In the genomic region with DNA sequence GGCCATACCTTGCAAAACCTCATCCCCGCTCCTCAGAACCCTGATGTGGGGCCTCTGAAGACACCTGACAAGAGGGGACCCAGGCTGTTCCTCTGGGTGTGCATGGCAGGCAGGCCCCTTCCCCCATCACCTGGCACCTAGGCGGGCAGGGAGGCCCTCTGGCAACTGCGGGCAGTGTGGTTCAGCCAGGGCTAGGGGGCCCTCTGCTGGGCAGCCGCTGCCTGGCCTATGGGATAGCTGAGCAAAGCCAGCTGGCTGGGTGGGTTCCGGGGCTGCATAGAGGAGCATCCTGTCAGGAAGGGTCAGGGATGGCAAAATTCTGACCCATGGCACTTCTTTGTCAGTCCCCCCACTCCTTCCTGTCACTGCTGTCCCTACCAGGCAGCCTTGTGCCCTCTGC, we compare ENCODE assay signal across 11 cellular contexts.
DNase-seq lines count a peak whose midpoint lies in the region; ATAC-seq and TF ChIP-seq lines count a peak whose summit lies in the region.
"Had no signal": no experiment of that assay in that cellular context is flagged by ENCODE, and none has a peak within 500 bp of the region (broad histone marks: within the 10 kb centered on the region; RNA-seq: fewer than 3 reads in every experiment).

No MANE protein-coding gene starts in this region.

- no peaks in the 10 kb centered on the region for H3K36me3 Mint-ChIP-seq in activated T-cell treated with anti-CD3 and anti-CD28 coated beads, Interleukin-2, amount 50 U/mL, for 72 hours (ENCODE audit: insufficient read depth in 2 of 2)
- no peaks in the 10 kb centered on the region for H3K36me3 Mint-ChIP-seq in activated CD8-positive, alpha-beta memory T cell treated with anti-CD3 and anti-CD28 coated beads, Interleukin-2, amount 10 ng/mL, durations not matched to agents 7 days and 5 days

- no peaks in the 10 kb centered on the region for H3K9me3 ChIP-seq in SJCRH30 (replicated peaks)

- no peaks in the 10 kb centered on the region for H3K9me3 Mint-ChIP-seq in activated T-cell treated with anti-CD3 and anti-CD28 coated beads, Interleukin-2, amount 50 U/mL, for 72 hours
- no peaks in the 10 kb centered on the region for H3K9me3 Mint-ChIP-seq in activated CD8-positive, alpha-beta memory T cell treated with anti-CD3 and anti-CD28 coated beads, Interleukin-2, amount 10 ng/mL, durations not matched to agents 7 days and 5 days (ENCODE audit: low read depth)

- CTCF ChIA-PET in GM10248 (lab: Yijun Ruan, JAX), result interaction anchor here (0.8 to 5.0 kb wide), 6 partner anchors 8 to 229 kb away, joined by 3 to 44 read pairs (median 4); no protein-coding TSS in a partner anchor
- CTCF ChIA-PET in activated CD8-positive, alpha-beta memory T cell treated with anti-CD3 and anti-CD28 coated beads, Interleukin-2, amount 10 ng/mL, durations not matched to agents 7 days and 5 days (lab: Charles Lee), result interaction anchor here (1.2 kb wide), 1 partner anchor 8 kb away, joined by 3 read pairs; no protein-coding TSS in a partner anchor

- H3K4me3 ChIP-seq in SJCRH30, result no peak overlapping the region

- H3K4me1 Mint-ChIP-seq in activated T-cell treated with anti-CD3 and anti-CD28 coated beads, Interleukin-2, amount 50 U/mL, for 72 hours (ENCODE audit: low read depth), result no peaks in the 10 kb centered on the region
- no peaks in the 10 kb centered on the region for H3K4me1 Mint-ChIP-seq in activated CD8-positive, alpha-beta memory T cell treated with anti-CD3 and anti-CD28 coated beads, Interleukin-2, amount 10 ng/mL, durations not matched to agents 7 days and 5 days

- no peak overlapping the region for H3K27ac Mint-ChIP-seq in activated T-cell treated with anti-CD3 and anti-CD28 coated beads, Interleukin-2, amount 50 U/mL, for 72 hours
- H3K27ac Mint-ChIP-seq in activated CD8-positive, alpha-beta memory T cell treated with anti-CD3 and anti-CD28 coated beads, Interleukin-2, amount 10 ng/mL, durations not matched to agents 7 days and 5 days, result no peak overlapping the region

- H3K4me1 ChIP-seq in SJCRH30, result no peaks in the 10 kb centered on the region

- H3K27me3 ChIP-seq in SJCRH30, result peaks cover 3% of the 10 kb centered on the region; the same call in 1 of the 2 replicates

- H3K27ac ChIP-seq in SJCRH30, result no peak overlapping the region

- H3K4me3 Mint-ChIP-seq in activated T-cell treated with anti-CD3 and anti-CD28 coated beads, Interleukin-2, amount 50 U/mL, for 72 hours, result no peak overlapping the region
- H3K4me3 Mint-ChIP-seq in activated CD8-positive, alpha-beta memory T cell treated with anti-CD3 and anti-CD28 coated beads, Interleukin-2, amount 10 ng/mL, durations not matched to agents 7 days and 5 days, result no peak overlapping the region

- no peaks in the 10 kb centered on the region for H3K36me3 ChIP-seq in SJCRH30

- TF ChIP-seq CTCF in GM10248 (IDR thresholded peaks at IDR 0.05; ENCODE audit: control extremely low read depth, extremely low read depth, low read depth, missing control alignments), result peak; percentile 8

- ATAC-seq in activated T-cell treated with anti-CD3 and anti-CD28 coated beads, Interleukin-2, amount 50 U/mL, for 72 hours (replicated peaks in 1 of 2), result no peak
- ATAC-seq in GM19324 (IDR thresholded peaks at IDR 0.05; ENCODE audit: low FRiP score, unreplicated experiment), result no peak
- ATAC-seq in activated CD8-positive, alpha-beta memory T cell treated with anti-CD3 and anti-CD28 coated beads, Interleukin-2, amount 10 ng/mL, durations not matched to agents 7 days and 5 days, result no peak

- H3K27me3 Mint-ChIP-seq in activated T-cell treated with anti-CD3 and anti-CD28 coated beads, Interleukin-2, amount 50 U/mL, for 72 hours (ENCODE audit: low read depth), result peaks cover 8% of the 10 kb centered on the region
- peaks cover 7% of the 10 kb centered on the region for H3K27me3 Mint-ChIP-seq in activated CD8-positive, alpha-beta memory T cell treated with anti-CD3 and anti-CD28 coated beads, Interleukin-2, amount 10 ng/mL, durations not matched to agents 7 days and 5 days

- POLR2A ChIA-PET in GM10248 (lab: Yijun Ruan, JAX), result no interaction called here

- DNase-seq in AG20443 (ENCODE audit: low spot score) (peak; percentile 25), GM10248 (ENCODE audit: extremely low spot score) (no peak), SJCRH30 (peak; percentile 20 to 39), islet precursor cell (peak; percentile 84)
- DNase-seq in activated T-cell treated with anti-CD3 and anti-CD28 coated beads, Interleukin-2, amount 50 U/mL, for 72 hours, result no peak
- DNase-seq in activated CD8-positive, alpha-beta memory T cell treated with anti-CD3 and anti-CD28 coated beads, Interleukin-2, amount 10 ng/mL, durations not matched to agents 7 days and 5 days, result no peak
- DNase-seq in activated T-cell treated with anti-CD3 and anti-CD28 coated beads, Interleukin-2, amount 50 U/mL, for 1 hour, result no peak
- DNase-seq: activated CD4-positive, alpha-beta T cell treated with anti-CD3 and anti-CD28 coated beads for 1 hour; foreskin fibroblast; GF-D8 had no signal

Comparison
In these comparisons a context has a peak if more than half of its experiments do, and no peak if none do; other contexts are left out.
1. DNase-seq: peak in AG20443 (single experiment), SJCRH30 (2 of 2) and islet precursor cell (single experiment); none in GM10248 (single experiment), activated T-cell treated with anti-CD3 and anti-CD28 coated beads, Interleukin-2, amount 50 U/mL, for 72 hours (0 of 2), activated CD8-positive, alpha-beta memory T cell treated with anti-CD3 and anti-CD28 coated beads, Interleukin-2, amount 10 ng/mL, durations not matched to agents 7 days and 5 days (single experiment) and activated T-cell treated with anti-CD3 and anti-CD28 coated beads, Interleukin-2, amount 50 U/mL, for 1 hour (single experiment).